8 cellular contexts compared by ENCODE assay signal in genomic region chr3:23949784-23950183, GRCh38. TPM values are rescaled to one million over a fixed set of nuclear protein-coding genes. Genes with fewer than 3 reads are reported as not detected.
DNase-seq lines count a peak whose midpoint lies in the region; ATAC-seq, FAIRE-seq and TF ChIP-seq lines count a peak whose summit lies in the region.

No MANE protein-coding gene starts in this region.

- H3K4me3 ChIP-seq in Caco-2 (ENCODE audit: low read depth, low read length), result no peak overlapping the region

- FAIRE-seq in RCC 7860 (lab: Jason Lieb, UNC), result no peak

- H3K4me1 Mint-ChIP-seq in CD14-positive monocyte, result peaks cover 26% of the 10 kb centered on the region
- peaks cover 5% of the 10 kb centered on the region for H3K4me1 Mint-ChIP-seq in endothelial cell (ENCODE audit: unreplicated experiment)
- peaks cover 7% of the 10 kb centered on the region for H3K4me1 Mint-ChIP-seq in Caco-2 (ENCODE audit: low read depth, unreplicated experiment)

- H3K27me3 Mint-ChIP-seq in CD14-positive monocyte (ENCODE audit: low read depth in 3 of 3) (no peaks in the 10 kb centered on the region), endothelial cell (ENCODE audit: unreplicated experiment) (peaks cover 5% of the 10 kb centered on the region), Caco-2 (ENCODE audit: insufficient read depth, unreplicated experiment) (no peaks in the 10 kb centered on the region)

- peak overlapping the region in 6 of 7 donors; percentile 33 to 85 (median 81) for H3K27ac Mint-ChIP-seq in CD14-positive monocyte
- H3K27ac Mint-ChIP-seq in endothelial cell (ENCODE audit: unreplicated experiment), result no peak overlapping the region
- H3K27ac Mint-ChIP-seq in Caco-2 (ENCODE audit: unreplicated experiment), result no peak overlapping the region

- CTCF ChIA-PET in Caco-2 (lab: Charles Lee), result no interaction called here

- intact Hi-C loops in CD14-positive monocyte (cut with micrococcal nuclease) (loop anchor here in 1 of 2 donors (10.0 kb wide), 2 partner anchors 745 to 1715 kb away; partner anchors contain the start of genes TOP2B and UBE2E2), left ventricle myocardium superior (cut with micrococcal nuclease) (no loop called here), Caco-2 (cut with micrococcal nuclease; ENCODE audit: unreplicated experiment) (loop anchor here (5.0 to 10.0 kb wide), 2 partner anchors 62 to 505 kb away; no protein-coding TSS in a partner anchor)

- H3K4me3 Mint-ChIP-seq in CD14-positive monocyte, result peak overlapping the region in 1 of 2 donors; percentile 57
- H3K4me3 Mint-ChIP-seq in endothelial cell (ENCODE audit: unreplicated experiment), result no peak overlapping the region
- H3K4me3 Mint-ChIP-seq in Caco-2 (ENCODE audit: unreplicated experiment), result no peak overlapping the region

- TF ChIP-seq CTCF in CD14-positive monocyte (IDR thresholded peaks at IDR 0.05) (no peak), endothelial cell (IDR thresholded peaks at IDR 0.05; ENCODE audit: unreplicated experiment) (no peak), Caco-2 (IDR thresholded peaks at IDR 0.05; ENCODE audit: insufficient read depth in 1 of 2, low read depth in 1 of 2, low read length in 1 of 2, severe bottlenecking in 1 of 2, unreplicated experiment in 1 of 2) (peak in 1 of 2 experiments; percentile 25)

- H3K9me3 ChIP-seq in Caco-2, result no peaks in the 10 kb centered on the region

- POLR2A ChIA-PET in Caco-2 (lab: Charles Lee), result no interaction called here

- peaks cover 5 to 9% of the 10 kb centered on the region in 2 donors for H3K36me3 Mint-ChIP-seq in CD14-positive monocyte
- H3K36me3 Mint-ChIP-seq in endothelial cell (ENCODE audit: low read depth, unreplicated experiment), result peaks cover 3% of the 10 kb centered on the region
- peaks cover 28% of the 10 kb centered on the region for H3K36me3 Mint-ChIP-seq in Caco-2 (ENCODE audit: insufficient read depth, unreplicated experiment)

- H3K4me1 ChIP-seq in Caco-2, result peaks cover 24% of the 10 kb centered on the region

- ATAC-seq in GM19438 (IDR thresholded peaks at IDR 0.05; ENCODE audit: low read depth, unreplicated experiment), result peak; percentile 19
- no peak for ATAC-seq in left ventricle myocardium superior

- no TSS peak for BruUV-seq in Caco-2 (replicated peaks; lab: Mats Ljungman, UMichigan)

- H3K27me3 ChIP-seq in Caco-2 (replicated peaks; ENCODE audit: control insufficient read depth, insufficient read depth, low read length), result no peaks in the 10 kb centered on the region

- no peak for DNase-seq in CD14-positive monocyte (ENCODE audit: low spot score)
- peak; percentile 45 for DNase-seq in NCI-H2029 treated with DMSO at 0.1 percent for 48 hours (lab: John Stamatoyannopoulos, UW)
- peak; percentile 79 for DNase-seq in left ventricle myocardium superior
- DNase-seq in endothelial cell (ENCODE audit: low spot score), result no peak
- no peak for DNase-seq in Caco-2
- no peak for DNase-seq in RCC 7860 (ENCODE audit: low spot score)
- DNase-seq in SIG-M5 treated with dmso at 0.1 percent for 504 hours (lab: John Stamatoyannopoulos, UW; ENCODE audit: unreplicated experiment), result no peak

- no peaks in the 10 kb centered on the region for H3K9me3 Mint-ChIP-seq in CD14-positive monocyte
- no peaks in the 10 kb centered on the region for H3K9me3 Mint-ChIP-seq in endothelial cell (ENCODE audit: unreplicated experiment)
- H3K9me3 Mint-ChIP-seq in Caco-2 (ENCODE audit: unreplicated experiment), result no peaks in the 10 kb centered on the region

- H3K36me3 ChIP-seq in Caco-2 (ENCODE audit: control insufficient read depth, insufficient read depth, low read length), result no peaks in the 10 kb centered on the region

RNA-seq across cellular contexts. Expression of gene NR1D2, which starts 4.7 kb away (rescaled TPM):
- 1 to 10 TPM; 4.1 to 5.4 TPM for polyA plus RNA-seq in CD14-positive monocyte
- 57.0 TPM for total RNA-seq in left ventricle myocardium superior
- total RNA-seq in endothelial cell (ENCODE audit: unreplicated experiment), result 17.2 TPM
- 22.8 and 23.9 TPM in 2 replicates for total RNA-seq in Caco-2 (2022)

RNA-seq across cellular contexts. Expression of gene RPL15, which starts 32.9 kb away (rescaled TPM):
- polyA plus RNA-seq in CD14-positive monocyte, result 1,000 to 10,000 TPM; 2,781 to 3,161 TPM
- total RNA-seq in left ventricle myocardium superior (910 TPM), endothelial cell (ENCODE audit: unreplicated experiment) (2,853 TPM), Caco-2 (2022) (1,611 and 1,698 TPM in 2 replicates)

RNA-seq across cellular contexts. Expression of gene NKIRAS1, which starts 33.0 kb away (rescaled TPM):
- 1 to 10 TPM; 1.9 to 2.0 TPM for polyA plus RNA-seq in CD14-positive monocyte
- total RNA-seq in left ventricle myocardium superior (22.6 TPM), endothelial cell (ENCODE audit: unreplicated experiment) (4.3 TPM), Caco-2 (2022) (6.6 and 6.8 TPM in 2 replicates)

Comparison
In these comparisons a context has a peak if more than half of its experiments do, and no peak if none do; other contexts are left out.
1. DNase-seq: peak in NCI-H2029 treated with DMSO at 0.1 percent for 48 hours (single experiment) and left ventricle myocardium superior (single experiment); none in CD14-positive monocyte (single experiment), endothelial cell (single experiment), Caco-2 (0 of 2), RCC 7860 (single experiment) and SIG-M5 treated with dmso at 0.1 percent for 504 hours (single experiment).
2. H3K27ac Mint-ChIP-seq: peak in CD14-positive monocyte (6 of 7); none in endothelial cell (single experiment) and Caco-2 (single experiment).